Comparison of ENCODE assay signal across 8 cellular contexts in the genomic region with DNA sequence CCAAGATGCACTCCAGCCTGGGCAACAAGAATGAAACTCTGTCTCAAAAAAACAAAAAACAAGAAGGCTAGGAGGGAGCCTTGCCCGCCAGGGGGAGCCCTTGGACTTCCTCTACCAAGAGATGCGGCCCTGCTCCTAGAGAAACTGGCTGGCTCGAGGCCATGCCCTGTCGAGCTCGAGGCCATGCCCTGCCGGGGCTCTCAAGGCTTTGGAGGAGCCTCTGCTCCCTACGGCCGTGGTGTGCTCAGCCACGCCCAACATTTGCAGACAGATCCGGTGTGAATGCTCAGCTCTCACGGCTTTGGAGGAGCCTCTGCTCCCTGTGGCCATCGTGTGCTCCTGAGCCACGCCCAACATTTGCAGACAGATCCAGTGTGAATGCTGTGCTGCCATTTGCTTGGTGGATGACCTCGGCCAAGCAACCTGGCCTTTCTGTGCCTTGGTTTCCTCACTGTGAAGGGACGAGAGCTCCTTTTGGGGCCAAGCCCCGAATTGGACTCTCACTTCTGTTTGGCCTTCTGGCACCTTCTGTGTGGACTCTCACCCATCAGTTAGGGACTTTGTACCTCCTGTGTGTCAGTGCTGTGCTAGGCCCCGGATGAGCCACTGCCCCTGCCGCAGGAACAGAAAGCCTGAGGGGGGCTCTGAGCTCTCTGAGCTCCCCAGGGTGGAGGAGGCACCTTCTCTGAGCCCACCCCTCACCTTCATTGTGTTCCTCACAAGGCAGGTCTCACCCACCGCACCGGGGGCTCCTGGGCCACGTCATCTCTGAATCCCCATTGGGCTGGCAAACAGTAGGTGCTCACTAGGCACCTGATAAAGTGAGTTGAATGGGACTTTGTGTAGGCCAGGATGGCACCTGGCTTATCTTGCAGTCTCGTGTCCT. TPM values are rescaled to one million over a fixed set of nuclear protein-coding genes. Genes with fewer than 3 reads are reported as not detected.
A peak's percentile ranks its signal among the peaks of the same experiment; 100 is the strongest.
DNase-seq lines count a peak whose midpoint lies in the region; ATAC-seq and TF ChIP-seq lines count a peak whose summit lies in the region.

No MANE protein-coding gene starts in this region.

- peak; percentile 82 for TF ChIP-seq CTCF in HFF-Myc (IDR thresholded peaks at IDR 0.05; ENCODE audit: low read depth, low read length, missing control alignments)
- TF ChIP-seq CTCF in coronary artery (IDR thresholded peaks at IDR 0.05) = peak; percentile 86
- TF ChIP-seq CTCF in liver (IDR thresholded peaks at IDR 0.05; ENCODE audit: low read depth, low read length, missing input control) = peak; percentile 87

- peak; percentile 80 for DNase-seq in HFF-Myc (ENCODE audit: extremely low read depth, low read depth)
- DNase-seq in NCI-H526 (lab: John Stamatoyannopoulos, UW) = peak; percentile 85 to 97
- peak; percentile 97 for DNase-seq in activated CD4-positive, alpha-beta T cell treated with anti-CD3 and anti-CD28 coated beads, Interleukin-2, amount 50 U/mL, for 1 hour
- peak; percentile 95 for DNase-seq in coronary artery (ENCODE audit: low spot score)
- peak; percentile 96 for DNase-seq in stimulated activated CD4-positive, alpha-beta T cell treated with anti-CD3 and anti-CD28 coated beads, Interleukin-4, amount 100 ng/mL, for 1 hour

- peak overlapping the region; percentile 22 for H3K4me2 ChIP-seq in BLaER1

- H4K20me1 ChIP-seq in BLaER1 = no peaks in the 10 kb centered on the region

- 27% methylated on average over 22 of the region's 22 CpGs for WGBS in liver

- no peak overlapping the region for H3K27ac ChIP-seq in BLaER1
- peak overlapping the region in 1 of 2 donors; percentile 19 for H3K27ac ChIP-seq in coronary artery
- peak overlapping the region; percentile 38 to 56 for H3K27ac ChIP-seq in liver (ENCODE audit: low read depth in 1 of 2, low read length in 2 of 2)

- no peaks in the 10 kb centered on the region for H3K27me3 ChIP-seq in BLaER1
- H3K27me3 ChIP-seq in liver (ENCODE audit: control insufficient read depth in 4 of 4, insufficient read depth in 4 of 4, low read length in 3 of 4) = no peaks in the 10 kb centered on the region

- H3K4me1 ChIP-seq in BLaER1 (peaks cover 52% of the 10 kb centered on the region), liver (ENCODE audit: control insufficient read depth in 4 of 4, insufficient read depth in 4 of 4, low read length in 3 of 4) (peaks cover 3 to 11% (median 6%) of the 10 kb centered on the region in 4 donors)

- H3K9me3 ChIP-seq in BLaER1 (no peaks in the 10 kb centered on the region), liver (ENCODE audit: control insufficient read depth in 4 of 4, low read length in 3 of 4) (no peaks in the 10 kb centered on the region)

- peak; percentile 96 to 97 for TF ChIP-seq RAD21 in liver (IDR thresholded peaks at IDR 0.05)

- ATAC-seq in HG02852 (IDR thresholded peaks at IDR 0.05; ENCODE audit: unreplicated experiment) = no peak

- H3K4me3 ChIP-seq in BLaER1 (no peak overlapping the region), HFF-Myc (replicated peaks; ENCODE audit: low read depth, low read length) (no peak overlapping the region), coronary artery (peak overlapping the region; percentile 25), liver (ENCODE audit: low read depth in 1 of 3, low read length in 3 of 3) (peak overlapping the region in 1 of 3 donors; percentile 34)

- H3K9ac ChIP-seq in BLaER1 = no peak overlapping the region
- H3K9ac ChIP-seq in liver (ENCODE audit: low read depth in 1 of 2, low read length in 2 of 2) = no peak overlapping the region

- H3K36me3 ChIP-seq in BLaER1 = peaks cover 35% of the 10 kb centered on the region
- H3K36me3 ChIP-seq in liver (ENCODE audit: control insufficient read depth in 4 of 4, insufficient read depth in 3 of 4, low read depth in 1 of 4, low read length in 3 of 4) = peaks cover 5 to 22% (median 16%) of the 10 kb centered on the region in 4 donors

TF ChIP-seq in liver, 16 proteins besides CTCF, POLR2A, EP300 and RAD21:
- TF ChIP-seq GABPA (IDR thresholded peaks at IDR 0.05 in 1 of 2, conservative IDR thresholded peaks at IDR 0.05 in 1 of 2) = no peak
- no peak for TF ChIP-seq FOXA2 (IDR thresholded peaks at IDR 0.05)
- peak; percentile 50 for TF ChIP-seq SP1 (IDR thresholded peaks at IDR 0.05)
- peak; percentile 88 for TF ChIP-seq HNF4G (IDR thresholded peaks at IDR 0.05)
- TF ChIP-seq TAF1 (conservative IDR thresholded peaks at IDR 0.05) = no peak
- TF ChIP-seq NR2F2 (IDR thresholded peaks at IDR 0.05) = peak; percentile 39
- TF ChIP-seq, protein P1, sequence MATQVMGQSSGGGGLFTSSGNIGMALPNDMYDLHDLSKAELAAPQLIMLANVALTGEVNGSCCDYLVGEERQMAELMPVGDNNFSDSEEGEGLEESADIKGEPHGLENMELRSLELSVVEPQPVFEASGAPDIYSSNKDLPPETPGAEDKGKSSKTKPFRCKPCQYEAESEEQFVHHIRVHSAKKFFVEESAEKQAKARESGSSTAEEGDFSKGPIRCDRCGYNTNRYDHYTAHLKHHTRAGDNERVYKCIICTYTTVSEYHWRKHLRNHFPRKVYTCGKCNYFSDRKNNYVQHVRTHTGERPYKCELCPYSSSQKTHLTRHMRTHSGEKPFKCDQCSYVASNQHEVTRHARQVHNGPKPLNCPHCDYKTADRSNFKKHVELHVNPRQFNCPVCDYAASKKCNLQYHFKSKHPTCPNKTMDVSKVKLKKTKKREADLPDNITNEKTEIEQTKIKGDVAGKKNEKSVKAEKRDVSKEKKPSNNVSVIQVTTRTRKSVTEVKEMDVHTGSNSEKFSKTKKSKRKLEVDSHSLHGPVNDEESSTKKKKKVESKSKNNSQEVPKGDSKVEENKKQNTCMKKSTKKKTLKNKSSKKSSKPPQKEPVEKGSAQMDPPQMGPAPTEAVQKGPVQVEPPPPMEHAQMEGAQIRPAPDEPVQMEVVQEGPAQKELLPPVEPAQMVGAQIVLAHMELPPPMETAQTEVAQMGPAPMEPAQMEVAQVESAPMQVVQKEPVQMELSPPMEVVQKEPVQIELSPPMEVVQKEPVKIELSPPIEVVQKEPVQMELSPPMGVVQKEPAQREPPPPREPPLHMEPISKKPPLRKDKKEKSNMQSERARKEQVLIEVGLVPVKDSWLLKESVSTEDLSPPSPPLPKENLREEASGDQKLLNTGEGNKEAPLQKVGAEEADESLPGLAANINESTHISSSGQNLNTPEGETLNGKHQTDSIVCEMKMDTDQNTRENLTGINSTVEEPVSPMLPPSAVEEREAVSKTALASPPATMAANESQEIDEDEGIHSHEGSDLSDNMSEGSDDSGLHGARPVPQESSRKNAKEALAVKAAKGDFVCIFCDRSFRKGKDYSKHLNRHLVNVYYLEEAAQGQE (IDR thresholded peaks at IDR 0.05) = no peak
- peak; percentile 69 to 76 for TF ChIP-seq RXRA (IDR thresholded peaks at IDR 0.05)
- TF ChIP-seq, protein P2, sequence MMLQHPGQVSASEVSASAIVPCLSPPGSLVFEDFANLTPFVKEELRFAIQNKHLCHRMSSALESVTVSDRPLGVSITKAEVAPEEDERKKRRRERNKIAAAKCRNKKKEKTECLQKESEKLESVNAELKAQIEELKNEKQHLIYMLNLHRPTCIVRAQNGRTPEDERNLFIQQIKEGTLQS (IDR thresholded peaks at IDR 0.05) = no peak
- peak; percentile 38 for TF ChIP-seq FOXA1 (IDR thresholded peaks at IDR 0.05)
- TF ChIP-seq, protein P3, sequence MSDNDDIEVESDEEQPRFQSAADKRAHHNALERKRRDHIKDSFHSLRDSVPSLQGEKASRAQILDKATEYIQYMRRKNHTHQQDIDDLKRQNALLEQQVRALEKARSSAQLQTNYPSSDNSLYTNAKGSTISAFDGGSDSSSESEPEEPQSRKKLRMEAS (IDR thresholded peaks at IDR 0.05) = peak; percentile 50
- peak; percentile 97 to 98 for TF ChIP-seq HNF4A (conservative IDR thresholded peaks at IDR 0.05)
- TF ChIP-seq EGR1 (IDR thresholded peaks at IDR 0.05; ENCODE audit: low read depth in 2 of 2) = no peak
- TF ChIP-seq JUND (IDR thresholded peaks at IDR 0.05) = no peak
- peak; percentile 47 for TF ChIP-seq YY1 (IDR thresholded peaks at IDR 0.05)
- TF ChIP-seq, protein P4, sequence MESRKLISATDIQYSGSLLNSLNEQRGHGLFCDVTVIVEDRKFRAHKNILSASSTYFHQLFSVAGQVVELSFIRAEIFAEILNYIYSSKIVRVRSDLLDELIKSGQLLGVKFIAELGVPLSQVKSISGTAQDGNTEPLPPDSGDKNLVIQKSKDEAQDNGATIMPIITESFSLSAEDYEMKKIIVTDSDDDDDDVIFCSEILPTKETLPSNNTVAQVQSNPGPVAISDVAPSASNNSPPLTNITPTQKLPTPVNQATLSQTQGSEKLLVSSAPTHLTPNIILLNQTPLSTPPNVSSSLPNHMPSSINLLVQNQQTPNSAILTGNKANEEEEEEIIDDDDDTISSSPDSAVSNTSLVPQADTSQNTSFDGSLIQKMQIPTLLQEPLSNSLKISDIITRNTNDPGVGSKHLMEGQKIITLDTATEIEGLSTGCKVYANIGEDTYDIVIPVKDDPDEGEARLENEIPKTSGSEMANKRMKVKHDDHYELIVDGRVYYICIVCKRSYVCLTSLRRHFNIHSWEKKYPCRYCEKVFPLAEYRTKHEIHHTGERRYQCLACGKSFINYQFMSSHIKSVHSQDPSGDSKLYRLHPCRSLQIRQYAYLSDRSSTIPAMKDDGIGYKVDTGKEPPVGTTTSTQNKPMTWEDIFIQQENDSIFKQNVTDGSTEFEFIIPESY (IDR thresholded peaks at IDR 0.05) = no peak

RNA-seq across cellular contexts. Expression of a gene that starts 14.1 kb away (rescaled TPM):
- total RNA-seq in liver = 10 to 100 TPM in 1 of 2 donors, 1 to 10 TPM in 1; 7.8 to 39.8 TPM
- 10 to 100 TPM; 24.2 to 50.3 TPM for polyA plus RNA-seq in liver

RNA-seq across cellular contexts. Expression of a gene that starts 44.6 kb away (rescaled TPM):
- total RNA-seq in liver = 10 to 100 TPM; 17.9 to 33.8 TPM
- 10 to 100 TPM in 1 of 2 donors, 1 to 10 TPM in 1; 8.7 to 11.7 TPM for polyA plus RNA-seq in liver

RNA-seq across cellular contexts. Expression of a gene that starts 54.7 kb away (rescaled TPM):
- 10 to 100 TPM; 53.8 to 99.3 TPM for total RNA-seq in liver
- 10 to 100 TPM; 48.9 to 88.8 TPM for polyA plus RNA-seq in liver
